ENCODE assay signal across 34 cellular contexts in genomic region chr15:74045184-74045583, GRCh38. TPM values are rescaled to one million over a fixed set of nuclear protein-coding genes. Genes with fewer than 3 reads are reported as not detected.
"Had no signal": no experiment of that assay in that cellular context is flagged by ENCODE, and none has a peak within 500 bp of the region (broad histone marks: within the 10 kb centered on the region; RNA-seq: fewer than 3 reads in every experiment).

No MANE protein-coding gene starts in this region.

- H3K9ac ChIP-seq: SK-N-SH had no signal

- ATAC-seq: activated CD8-positive, alpha-beta T cell treated with anti-CD3 and anti-CD28 coated beads for 36 hours; activated naive CD8-positive, alpha-beta T cell treated with anti-CD3 and anti-CD28 coated beads, Interleukin-2, amount 50 U/mL, for 24 hours; left lobe of liver; pancreas; psoas muscle had no signal

- H3K27me3 ChIP-seq: breast epithelium, esophagus squamous epithelium, neutrophil, pancreas, sigmoid colon, transverse colon had no signal

- H3K4me2 ChIP-seq: SK-N-SH had no signal

- FAIRE-seq: colon, frontal cortex, pancreas, small intestine had no signal

- DNase-seq: activated CD4-positive, alpha-beta T cell treated with anti-CD3 and anti-CD28 coated beads, Interleukin-2, amount 10 ng/mL, durations not matched to agents 7 days and 5 days; activated CD4-positive, CD25-positive, alpha-beta regulatory T cell treated with anti-CD3 and anti-CD28 coated beads, Interleukin-2, amount 50 U/mL, for 72 hours; activated CD8-positive, alpha-beta T cell treated with anti-CD3 and anti-CD28 coated beads for 36 hours; activated gamma-delta T cell; activated naive CD8-positive, alpha-beta T cell treated with anti-CD3 and anti-CD28 coated beads, Interleukin-2, amount 50 U/mL, for 24 hours; amygdala; dermis blood vessel endothelial cell; effector CD4-positive, alpha-beta T cell; esophagus squamous epithelium; kidney glomerular epithelial cell; naive B cell; nephron progenitor cell; psoas muscle; sigmoid colon; SK-N-SH; small intestine; stimulated activated CD4-positive, alpha-beta T cell treated with anti-CD3 and anti-CD28 coated beads, Interleukin-4, amount 100 ng/mL, for 24 hours; stimulated activated naive CD4-positive, alpha-beta T cell treated with Interleukin-2 at 50 U/mL for 16 hours; SW 1271; T-helper 2 cell; transverse colon had no signal

- H3K27ac Mint-ChIP-seq: activated CD4-positive, alpha-beta T cell treated with anti-CD3 and anti-CD28 coated beads, Interleukin-2, amount 10 ng/mL, durations not matched to agents 7 days and 5 days; activated CD8-positive, alpha-beta T cell treated with anti-CD3 and anti-CD28 coated beads for 36 hours; activated naive CD4-positive, alpha-beta T cell treated with anti-CD3 and anti-CD28 coated beads, Interleukin-2, amount 50 U/mL, for 24 hours; activated naive CD8-positive, alpha-beta T cell treated with anti-CD3 and anti-CD28 coated beads, Interleukin-2, amount 50 U/mL, for 24 hours; nephron progenitor cell had no signal

- H3K4me3 Mint-ChIP-seq: activated CD4-positive, alpha-beta T cell treated with anti-CD3 and anti-CD28 coated beads, Interleukin-2, amount 10 ng/mL, durations not matched to agents 7 days and 5 days; activated CD8-positive, alpha-beta T cell treated with anti-CD3 and anti-CD28 coated beads for 36 hours; activated naive CD4-positive, alpha-beta T cell treated with anti-CD3 and anti-CD28 coated beads, Interleukin-2, amount 50 U/mL, for 24 hours; activated naive CD8-positive, alpha-beta T cell treated with anti-CD3 and anti-CD28 coated beads, Interleukin-2, amount 50 U/mL, for 24 hours; central memory CD8-positive, alpha-beta T cell; nephron progenitor cell had no signal

- H3K9me3 Mint-ChIP-seq: activated CD4-positive, alpha-beta T cell treated with anti-CD3 and anti-CD28 coated beads, Interleukin-2, amount 10 ng/mL, durations not matched to agents 7 days and 5 days; activated CD8-positive, alpha-beta T cell treated with anti-CD3 and anti-CD28 coated beads for 36 hours; activated naive CD4-positive, alpha-beta T cell treated with anti-CD3 and anti-CD28 coated beads, Interleukin-2, amount 50 U/mL, for 24 hours; activated naive CD8-positive, alpha-beta T cell treated with anti-CD3 and anti-CD28 coated beads, Interleukin-2, amount 50 U/mL, for 24 hours; central memory CD8-positive, alpha-beta T cell; naive B cell; nephron progenitor cell had no signal

- H3K4me1 ChIP-seq: psoas muscle had no signal

- H3K36me3 ChIP-seq: breast epithelium, pancreas, transverse colon had no signal

- H3K4me3 ChIP-seq: breast epithelium, esophagus squamous epithelium, pancreas, psoas muscle, sigmoid colon, transverse colon had no signal

- H3K36me3 Mint-ChIP-seq: activated naive CD4-positive, alpha-beta T cell treated with anti-CD3 and anti-CD28 coated beads, Interleukin-2, amount 50 U/mL, for 24 hours; naive B cell had no signal

- H3K9me3 ChIP-seq: breast epithelium, esophagus squamous epithelium, neutrophil, pancreas, psoas muscle, sigmoid colon, SK-N-SH, transverse colon had no signal

- H3K27ac ChIP-seq: epithelial cell of prostate, neutrophil, pancreas had no signal

RNA-seq across cellular contexts. Expression of gene GOLGA6A, which starts 37.2 kb away (rescaled TPM):
- total RNA-seq: activated CD4-positive, alpha-beta T cell treated with anti-CD3 and anti-CD28 coated beads, Interleukin-2, amount 10 ng/mL, durations not matched to agents 7 days and 5 days; activated CD8-positive, alpha-beta T cell treated with anti-CD3 and anti-CD28 coated beads for 36 hours; dermis blood vessel endothelial cell; esophagus squamous epithelium; lung microvascular endothelial cell; mesenteric fat pad; pancreas; sigmoid colon; temporal lobe; transverse colon; urinary bladder had no signal
- polyA plus RNA-seq: pancreas, sigmoid colon, SK-N-SH had no signal
